8 cellular contexts compared by ENCODE assay signal in genomic region chr7:8177109-8177933, GRCh38.
DNase-seq lines count a peak whose midpoint lies in the region; ATAC-seq and TF ChIP-seq lines count a peak whose summit lies in the region.

No MANE protein-coding gene starts in this region.

- H3K4me3 ChIP-seq in OCI-LY1 (ENCODE audit: low read depth, low read length, poor library complexity, severe bottlenecking) (peak overlapping the region; percentile 41), right atrium auricular region (no peak overlapping the region)

- ATAC-seq in GM18870 (IDR thresholded peaks at IDR 0.05; ENCODE audit: unreplicated experiment) (peak; percentile 34), HG02759 (IDR thresholded peaks at IDR 0.05; ENCODE audit: unreplicated experiment) (peak; percentile 37), naive B cell (ENCODE audit: low read depth in 2 of 2) (peak; percentile 70 to 76)

- H3K27me3 Mint-ChIP-seq in naive B cell, result no peaks in the 10 kb centered on the region

- H3K9me3 ChIP-seq in OCI-LY1 (ENCODE audit: low read length) (no peaks in the 10 kb centered on the region), right atrium auricular region (no peaks in the 10 kb centered on the region)

- no peaks in the 10 kb centered on the region for H4K20me1 ChIP-seq in OCI-LY1 (ENCODE audit: insufficient read depth, low read length)

- peak overlapping the region; percentile 9 to 98 (median 97) for H3K27ac Mint-ChIP-seq in naive B cell

- H3K36me3 Mint-ChIP-seq in naive B cell, result no peaks in the 10 kb centered on the region

- H3K4me1 ChIP-seq in OCI-LY1 (ENCODE audit: insufficient read depth, low read length, severe bottlenecking), result peaks cover 45% of the 10 kb centered on the region
- H3K4me1 ChIP-seq in right atrium auricular region, result peaks cover 0 to 29% of the 10 kb centered on the region in 2 donors

- H3K36me3 ChIP-seq in OCI-LY1 (ENCODE audit: insufficient read depth, low read length), result no peaks in the 10 kb centered on the region
- no peaks in the 10 kb centered on the region for H3K36me3 ChIP-seq in right atrium auricular region

- H3K9me3 Mint-ChIP-seq in naive B cell, result peaks cover 0 to 4% (median 0%) of the 10 kb centered on the region in 7 donors

- H3K27me3 ChIP-seq in OCI-LY1 (ENCODE audit: insufficient read depth, low read length) (no peaks in the 10 kb centered on the region), right atrium auricular region (no peaks in the 10 kb centered on the region)

- peak overlapping the region; percentile 54 to 91 (median 81) for H3K4me3 Mint-ChIP-seq in naive B cell

- H3K79me2 ChIP-seq in OCI-LY1 (ENCODE audit: insufficient read depth, low read length), result no peaks in the 10 kb centered on the region

- intact Hi-C loops in cardiac septum (cut with DNase I), result no loop called here

- peak overlapping the region; percentile 50 for H2AFZ ChIP-seq in OCI-LY1 (ENCODE audit: low read length)

- H3K9ac ChIP-seq in OCI-LY1 (ENCODE audit: low read length), result peak overlapping the region; percentile 71

- H3K9me2 ChIP-seq in OCI-LY1 (ENCODE audit: low read depth, low read length), result no peaks in the 10 kb centered on the region

- peaks cover 40 to 63% (median 50%) of the 10 kb centered on the region in 3 donors for H3K4me1 Mint-ChIP-seq in naive B cell

- TF ChIP-seq CTCF in OCI-LY1 (IDR thresholded peaks at IDR 0.05; ENCODE audit: low read length) (no peak), right atrium auricular region (IDR thresholded peaks at IDR 0.05) (no peak)

- peak overlapping the region; percentile 68 for H3K4me2 ChIP-seq in OCI-LY1 (ENCODE audit: low read length)

- DNase-seq in naive B cell, result peak; percentile 64
- no peak for DNase-seq in 8988T
- no peak for DNase-seq in right atrium auricular region (ENCODE audit: low spot score)
- DNase-seq in NCI-H748 (lab: John Stamatoyannopoulos, UW; ENCODE audit: unreplicated experiment), result no peak
- no peak for DNase-seq in cardiac septum (ENCODE audit: low spot score)

- H3K27ac ChIP-seq in OCI-LY1 (ENCODE audit: low read depth, low read length, poor library complexity, severe bottlenecking), result peak overlapping the region; percentile 98
- H3K27ac ChIP-seq in right atrium auricular region, result no peak overlapping the region

- no peaks in the 10 kb centered on the region; the same call in 1 of the 2 replicates for H3F3A ChIP-seq in OCI-LY1 (ENCODE audit: insufficient read depth, low read length)
